28 cellular contexts compared by ENCODE assay signal in the genomic region with DNA sequence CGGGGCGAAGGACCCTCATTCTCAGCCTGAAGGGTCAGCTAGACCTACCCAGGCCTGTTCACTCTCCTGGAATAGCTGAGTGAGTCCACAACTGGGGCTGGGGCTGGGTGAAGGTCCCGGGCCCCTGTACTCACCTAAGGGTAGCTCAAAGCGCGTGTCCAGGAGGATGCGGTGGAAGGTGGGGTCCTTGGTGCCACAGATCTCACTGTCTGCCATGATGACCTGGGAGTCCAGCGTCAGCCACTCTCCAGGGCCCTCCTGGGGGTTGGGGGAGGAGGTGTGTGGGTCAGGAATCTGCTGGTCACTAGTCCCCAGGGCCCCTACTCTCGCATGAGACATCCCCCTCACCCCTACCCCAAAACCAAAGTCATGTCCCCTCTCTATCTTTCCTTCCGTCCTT. TPM values are rescaled to one million over a fixed set of nuclear protein-coding genes. Genes with fewer than 3 reads are reported as not detected.
"Had no signal": no experiment of that assay in that cellular context is flagged by ENCODE, and none has a peak within 500 bp of the region (broad histone marks: within the 10 kb centered on the region; RNA-seq: fewer than 3 reads in every experiment).

No MANE protein-coding gene starts in this region.

- H3K9me3 Mint-ChIP-seq: type B pancreatic cell had no signal

- H3K4me1 Mint-ChIP-seq: stimulated activated naive B cell treated with anti-CD40 and anti-IgM and Interleukin-4, amounts not matched to agents 10 μg/mL and 1 μg/mL and 100 μg/mL, for 72 hours; stimulated activated naive CD8-positive, alpha-beta T cell treated with anti-CD3 and anti-CD28 coated beads, Interleukin-15, amount 100 ng/mL, for 72 hours had no signal

- H3K36me3 ChIP-seq: stomach, suprapubic skin, thoracic aorta, thyroid gland, tibial artery, tibial nerve, transverse colon, upper lobe of left lung, upper lobe of right lung, uterus, vagina had no signal

- H3K27ac ChIP-seq: stomach, suprapubic skin, testis, thoracic aorta, thyroid gland, tibial artery, tibial nerve, transverse colon, upper lobe of left lung, upper lobe of right lung, uterus, vagina had no signal

- H3K4me1 ChIP-seq: stomach, suprapubic skin, testis, thyroid gland, tibial nerve, transverse colon, upper lobe of left lung, upper lobe of right lung, uterus, vagina had no signal

- DNase-seq: stimulated activated CD4-positive, alpha-beta T cell treated with anti-CD3 and anti-CD28 coated beads, Interleukin-2, amount 100 ng/mL, for 24 hours; stimulated activated CD4-positive, alpha-beta T cell treated with anti-CD3 and anti-CD28 coated beads, Interleukin-2, amount 100 ng/mL, for 48 hours; stimulated activated CD4-positive, alpha-beta T cell treated with anti-CD3 and anti-CD28 coated beads, Interleukin-4, amount 100 ng/mL, for 1 hour; stimulated activated CD4-positive, alpha-beta T cell treated with anti-CD3 and anti-CD28 coated beads, Interleukin-4, amount 100 ng/mL, for 4 hours; stimulated activated CD8-positive, alpha-beta memory T cell treated with anti-CD3 and anti-CD28 coated beads, Interleukin-4, amount 100 ng/mL, for 48 hours; stimulated activated naive B cell treated with anti-CD40 and anti-IgM and Interleukin-4, amounts not matched to agents 10 μg/mL and 1 μg/mL and 100 μg/mL, for 72 hours; stimulated activated naive CD4-positive, alpha-beta T cell; stimulated activated naive CD4-positive, alpha-beta T cell treated with Interleukin-2 at 50 U/mL for 16 hours; stimulated activated naive CD8-positive, alpha-beta T cell treated with anti-CD3 and anti-CD28 coated beads, Interleukin-15, amount 100 ng/mL, for 72 hours; stimulated activated naive CD8-positive, alpha-beta T cell treated with anti-CD3 and anti-CD28 coated beads, Interleukin-15, Interleukin-2, amounts not matched to agents 100 U/mL and 50 U/mL, for 24 hours; stomach; substantia nigra; testis; thyroid gland; tibial artery; transverse colon; trophoblast cell; upper lobe of left lung; upper lobe of right lung; uterus had no signal

- H3K27ac Mint-ChIP-seq: stimulated activated effector memory CD8-positive, alpha-beta T cell treated with anti-CD3 and anti-CD28 coated beads, Interleukin-12 subunit alpha, Interleukin-12 subunit beta, amount 100 ng/mL, for 72 hours; stimulated activated naive B cell treated with anti-CD40 and anti-IgM and Interleukin-4, amounts not matched to agents 10 μg/mL and 1 μg/mL and 100 μg/mL, for 72 hours; stimulated activated naive CD8-positive, alpha-beta T cell treated with anti-CD3 and anti-CD28 coated beads, Interleukin-15, amount 100 ng/mL, for 72 hours; stimulated activated naive CD8-positive, alpha-beta T cell treated with anti-CD3 and anti-CD28 coated beads, Interleukin-15, Interleukin-2, amounts not matched to agents 100 ng/mL and 50 ng/mL, for 24 hours; type B pancreatic cell had no signal

- H3K4me3 Mint-ChIP-seq: stimulated activated effector memory CD8-positive, alpha-beta T cell treated with anti-CD3 and anti-CD28 coated beads, Interleukin-12 subunit alpha, Interleukin-12 subunit beta, amount 100 ng/mL, for 72 hours; stimulated activated naive B cell treated with anti-CD40 and anti-IgM and Interleukin-4, amounts not matched to agents 10 μg/mL and 1 μg/mL and 100 μg/mL, for 72 hours; stimulated activated naive CD8-positive, alpha-beta T cell treated with anti-CD3 and anti-CD28 coated beads, Interleukin-15, amount 100 ng/mL, for 72 hours; stimulated activated naive CD8-positive, alpha-beta T cell treated with anti-CD3 and anti-CD28 coated beads, Interleukin-15, Interleukin-2, amounts not matched to agents 100 ng/mL and 50 ng/mL, for 24 hours; type B pancreatic cell had no signal

- H3K36me3 Mint-ChIP-seq: stimulated activated effector memory CD8-positive, alpha-beta T cell treated with anti-CD3 and anti-CD28 coated beads, Interleukin-12 subunit alpha, Interleukin-12 subunit beta, amount 100 ng/mL, for 72 hours; type B pancreatic cell had no signal

- H3K27me3 ChIP-seq: suprapubic skin, testis, thyroid gland, tibial nerve, transverse colon, upper lobe of left lung, upper lobe of right lung, uterus, vagina had no signal

- ATAC-seq: stimulated activated effector memory CD8-positive, alpha-beta T cell treated with anti-CD3 and anti-CD28 coated beads, Interleukin-12 subunit alpha, Interleukin-12 subunit beta, amount 100 ng/mL, for 72 hours; stimulated activated naive B cell treated with anti-CD40 and anti-IgM and Interleukin-4, amounts not matched to agents 10 μg/mL and 1 μg/mL and 100 μg/mL, for 72 hours; stimulated activated naive CD8-positive, alpha-beta T cell treated with anti-CD3 and anti-CD28 coated beads, Interleukin-15, amount 100 ng/mL, for 72 hours; stimulated activated naive CD8-positive, alpha-beta T cell treated with anti-CD3 and anti-CD28 coated beads, Interleukin-15, Interleukin-2, amounts not matched to agents 100 U/mL and 50 U/mL, for 24 hours; upper lobe of right lung had no signal

- H3K4me3 ChIP-seq: stomach, suprapubic skin, testis, thoracic aorta, thyroid gland, tibial artery, tibial nerve, transverse colon, upper lobe of left lung, upper lobe of right lung, uterus, vagina had no signal

- H3K9me3 ChIP-seq: testis, thyroid gland, uterus, vagina had no signal

RNA-seq across cellular contexts. Expression of a gene that starts 18.7 kb away (rescaled TPM):
- total RNA-seq: subcutaneous adipose tissue had no signal
